Comparison of ENCODE assay signal across 11 cellular contexts in the genomic region with DNA sequence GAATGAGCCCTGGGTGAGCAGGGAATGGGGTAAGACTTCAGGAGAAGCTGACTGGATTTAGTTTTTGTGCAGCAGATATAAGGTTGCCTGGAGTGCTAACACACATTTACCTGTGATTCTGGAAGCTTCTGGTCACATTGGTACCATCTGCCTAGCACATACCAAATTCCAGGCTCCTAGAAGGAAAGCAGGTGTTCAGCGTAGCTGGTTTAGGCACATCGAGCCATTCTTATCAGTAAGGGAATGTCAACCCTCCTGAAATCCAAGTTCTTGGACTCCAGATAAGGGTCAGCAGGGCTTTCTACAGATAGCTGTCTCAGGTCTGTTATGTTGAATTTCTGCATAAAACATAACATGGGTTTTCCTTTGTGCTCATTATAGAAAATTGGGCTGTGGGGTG. TPM values are rescaled to one million over a fixed set of nuclear protein-coding genes. Genes with fewer than 3 reads are reported as not detected.
"Had no signal": no experiment of that assay in that cellular context is flagged by ENCODE, and none has a peak within 500 bp of the region (broad histone marks: within the 10 kb centered on the region; RNA-seq: fewer than 3 reads in every experiment).

No MANE protein-coding gene starts in this region.

- H3K9me3 ChIP-seq: HAP-1 had no signal

- H3K4me3 ChIP-seq: GM23248, GM23338, HAP-1 had no signal

- ATAC-seq: GM23338, HCT116 had no signal

- H2AFZ ChIP-seq: GM23248, GM23338 had no signal

- H3K27ac Mint-ChIP-seq: GM23338, H9, HFFc6 had no signal

- H3K4me1 ChIP-seq: HAP-1 had no signal

- DNase-seq: GM23248, GOT3, H7, H9, HCEC 1CT, HFFc6 had no signal

- H3K4me2 ChIP-seq: GM23338 had no signal

- H3K4me3 Mint-ChIP-seq: GM23338, H9, HFFc6 had no signal

- H3K9ac ChIP-seq: GM23248 had no signal

- H3K27ac ChIP-seq: GM23248 had no signal

- H3K9me3 Mint-ChIP-seq: GM23338, H9, HFFc6 had no signal

RNA-seq across cellular contexts. Expression of gene GPR151, which starts 58.6 kb away (rescaled TPM):
- total RNA-seq: GM23248, GM23338, H1, H4, H7, H9, HFFc6 had no signal
- polyA plus RNA-seq: GM23248, GM23338 had no signal
